In the genomic region with DNA sequence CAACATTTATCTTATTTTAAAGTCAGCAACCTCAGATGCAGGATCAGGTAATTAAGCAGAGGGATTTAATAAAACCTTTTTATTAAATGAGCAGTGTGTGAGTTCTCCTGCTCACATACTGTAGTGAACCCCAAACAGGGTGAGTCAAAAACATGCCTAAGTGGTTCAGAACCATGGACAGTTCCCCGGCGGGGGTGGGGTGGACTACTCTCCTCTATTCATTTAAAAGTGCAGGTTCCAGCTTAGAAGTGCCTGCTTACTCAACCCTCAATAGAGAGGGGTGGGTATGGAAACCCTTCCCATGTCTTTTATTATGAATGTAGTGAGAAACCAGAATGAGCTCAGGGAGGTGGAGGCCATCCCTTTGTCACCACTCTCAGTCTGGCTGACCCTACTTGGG, we compare ENCODE assay signal across 9 cellular contexts.
DNase-seq lines count a peak whose midpoint lies in the region; ATAC-seq and TF ChIP-seq lines count a peak whose summit lies in the region.
"Had no signal": no experiment of that assay in that cellular context is flagged by ENCODE, and none has a peak within 500 bp of the region (broad histone marks: within the 10 kb centered on the region; RNA-seq: fewer than 3 reads in every experiment).

No MANE protein-coding gene starts in this region.

- H3K27me3 ChIP-seq in SJCRH30: no peaks in the 10 kb centered on the region; the same call in 1 of the 2 replicates
- H3K27me3 ChIP-seq: pancreas had no signal

- no peaks in the 10 kb centered on the region for H3K9me3 ChIP-seq in SJCRH30 (replicated peaks)
- H3K9me3 ChIP-seq: pancreas had no signal

- H3K4me1 ChIP-seq in SJCRH30: no peaks in the 10 kb centered on the region
- H3K4me1 ChIP-seq: pancreas had no signal

- H3K4me3 ChIP-seq in SJCRH30: no peak overlapping the region
- no peak overlapping the region for H3K4me3 ChIP-seq in epithelial cell of esophagus (ENCODE audit: low read length)
- H3K4me3 ChIP-seq: pancreas had no signal

- no peak for TF ChIP-seq CTCF in epithelial cell of esophagus (IDR thresholded peaks at IDR 0.05; ENCODE audit: insufficient read depth, low read depth, low read length, missing control alignments)

- ATAC-seq in GM18511 (IDR thresholded peaks at IDR 0.05; ENCODE audit: unreplicated experiment) (no peak), HG03521 (IDR thresholded peaks at IDR 0.05; ENCODE audit: unreplicated experiment) (no peak)

- DNase-seq in activated CD4-positive, alpha-beta T cell treated with anti-CD3 and anti-CD28 coated beads for 24 hours (ENCODE audit: low read depth in 2 of 2): peak; percentile 1 to 35
- no peak for DNase-seq in activated CD4-positive, alpha-beta T cell treated with anti-CD3 and anti-CD28 coated beads for 1 hour
- DNase-seq in SJCRH30 (peak; percentile 37 to 76), epithelial cell of esophagus (ENCODE audit: low read depth) (peak; percentile 47), NCI-H1417 (lab: John Stamatoyannopoulos, UW) (no peak)
- DNase-seq in stimulated activated CD4-positive, alpha-beta T cell treated with anti-CD3 and anti-CD28 coated beads, TNF-alpha, amount 100 ng/mL, for 48 hours (ENCODE audit: low read depth in 3 of 3): peak; percentile 3 to 23 (median 4)

- H3K36me3 ChIP-seq in SJCRH30: no peaks in the 10 kb centered on the region
- H3K36me3 ChIP-seq: pancreas had no signal

- H3K27ac ChIP-seq in SJCRH30: no peak overlapping the region
- H3K27ac ChIP-seq: pancreas had no signal

Comparison
In these comparisons a context has a peak if more than half of its experiments do, and no peak if none do; other contexts are left out.
1. DNase-seq: peak in activated CD4-positive, alpha-beta T cell treated with anti-CD3 and anti-CD28 coated beads for 24 hours (2 of 2), SJCRH30 (2 of 2), epithelial cell of esophagus (single experiment) and stimulated activated CD4-positive, alpha-beta T cell treated with anti-CD3 and anti-CD28 coated beads, TNF-alpha, amount 100 ng/mL, for 48 hours (3 of 3); none in activated CD4-positive, alpha-beta T cell treated with anti-CD3 and anti-CD28 coated beads for 1 hour (single experiment) and NCI-H1417 (0 of 3).